ENCODE assay signal across 27 cellular contexts in the genomic region with DNA sequence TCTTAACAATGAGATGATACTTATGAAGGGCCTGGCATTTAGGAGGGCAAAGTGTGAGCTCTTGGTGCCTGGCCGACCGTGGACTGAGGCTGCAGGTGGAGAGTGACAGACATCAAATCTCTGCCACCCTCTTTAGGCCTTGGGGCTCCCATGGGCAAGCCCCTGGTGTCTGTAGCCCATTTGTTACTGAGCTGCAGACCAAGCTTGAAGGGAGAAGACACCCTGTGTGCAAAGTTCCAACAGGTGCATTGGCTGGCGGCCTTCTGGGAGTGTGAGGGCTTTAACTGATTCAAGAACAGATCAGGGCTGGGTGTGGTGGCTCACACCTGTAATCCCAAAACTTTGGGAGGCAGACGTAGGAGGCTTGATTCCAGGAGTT.
"Had no signal": no experiment of that assay in that cellular context is flagged by ENCODE, and none has a peak within 500 bp of the region (broad histone marks: within the 10 kb centered on the region; RNA-seq: fewer than 3 reads in every experiment).

No MANE protein-coding gene starts in this region.

- H3K4me3 Mint-ChIP-seq: activated CD4-positive, alpha-beta T cell treated with anti-CD3 and anti-CD28 coated beads, Interleukin-2, amount 10 ng/mL, durations not matched to agents 24 days and 14 days; activated naive CD4-positive, alpha-beta T cell treated with anti-CD3 and anti-CD28 coated beads, Interleukin-2, amount 10 ng/mL, durations not matched to agents 7 days and 5 days; activated T-helper 1 cell treated with anti-CD3 and anti-CD28 coated beads, Interleukin-12 subunit alpha, Interleukin-12 subunit beta, Interleukin-2, Interleukin-4 antibody, amounts not matched to agents 30 ng/mL and 10 ng/mL and 1 ng/mL, durations not matched to agents 14 hours and 24 hours and 36 hours; stimulated activated naive CD8-positive, alpha-beta T cell treated with anti-CD3 and anti-CD28 coated beads, Interleukin-15, amount 100 ng/mL, for 72 hours; T-helper 1 cell treated with Interleukin-12 subunit alpha and Interleukin-12 subunit beta and Interleukin-4 antibody, amounts not matched to agents 30 μg/mL and 1 μg/mL, for 36 hours; type B pancreatic cell had no signal

- DNase-seq: activated CD4-positive, alpha-beta T cell treated with anti-CD3 and anti-CD28 coated beads, Interleukin-2, amount 10 ng/mL, durations not matched to agents 24 days and 14 days; activated CD4-positive, CD25-positive, alpha-beta regulatory T cell treated with anti-CD3 and anti-CD28 coated beads, Interleukin-2, amount 50 U/mL, for 72 hours; activated effector memory CD4-positive, alpha-beta T cell treated with anti-CD3 and anti-CD28 coated beads, Interleukin-2, amount 50 U/mL, for 16 hours; activated naive CD4-positive, alpha-beta T cell treated with anti-CD3 and anti-CD28 coated beads, Interleukin-2, amount 10 ng/mL, durations not matched to agents 7 days and 5 days; activated T-cell treated with anti-CD3 and anti-CD28 coated beads for 4 hours; anterior cingulate cortex; cerebellar nuclear complex; dorsolateral prefrontal cortex; effector memory CD4-positive, alpha-beta T cell; gastrocnemius medialis; left ventricle myocardium superior; occipital lobe; stimulated activated CD4-positive, alpha-beta T cell treated with anti-CD3 and anti-CD28 coated beads, Interleukin-12 subunit alpha, Interleukin-12 subunit beta, amount 100 ng/mL, for 4 hours; stimulated activated CD4-positive, alpha-beta T cell treated with anti-CD3 and anti-CD28 coated beads, Interleukin-4, amount 100 ng/mL, for 1 hour; stimulated activated naive CD8-positive, alpha-beta T cell treated with anti-CD3 and anti-CD28 coated beads, Interleukin-15, amount 100 ng/mL, for 72 hours; substantia nigra; T1000; uterus; WERI-Rb-1 had no signal

- H3K4me2 ChIP-seq: hepatocyte had no signal

- H3K27ac ChIP-seq: cardiac muscle cell, coronary artery, gastrocnemius medialis, hepatocyte, SK-N-MC, uterus, WERI-Rb-1 had no signal

- H3K9me3 ChIP-seq: gastrocnemius medialis, uterus had no signal

- H3K27me3 Mint-ChIP-seq: activated CD4-positive, alpha-beta T cell treated with anti-CD3 and anti-CD28 coated beads, Interleukin-2, amount 10 ng/mL, durations not matched to agents 24 days and 14 days; activated naive CD4-positive, alpha-beta T cell treated with anti-CD3 and anti-CD28 coated beads, Interleukin-2, amount 10 ng/mL, durations not matched to agents 7 days and 5 days; stimulated activated naive CD8-positive, alpha-beta T cell treated with anti-CD3 and anti-CD28 coated beads, Interleukin-15, amount 100 ng/mL, for 72 hours had no signal

- H3K4me3 ChIP-seq: cardiac muscle cell, coronary artery, dorsolateral prefrontal cortex, gastrocnemius medialis, hepatocyte, SK-N-MC, uterus had no signal

- ATAC-seq: gastrocnemius medialis; left ventricle myocardium superior; right cardiac atrium; stimulated activated naive CD8-positive, alpha-beta T cell treated with anti-CD3 and anti-CD28 coated beads, Interleukin-15, amount 100 ng/mL, for 72 hours had no signal

- H3K27me3 ChIP-seq: cardiac muscle cell, dorsolateral prefrontal cortex, gastrocnemius medialis, hepatocyte, uterus had no signal

- H2AFZ ChIP-seq: hepatocyte had no signal

- H3K9me3 Mint-ChIP-seq: activated CD4-positive, alpha-beta T cell treated with anti-CD3 and anti-CD28 coated beads, Interleukin-2, amount 10 ng/mL, durations not matched to agents 24 days and 14 days; activated naive CD4-positive, alpha-beta T cell treated with anti-CD3 and anti-CD28 coated beads, Interleukin-2, amount 10 ng/mL, durations not matched to agents 7 days and 5 days; activated T-helper 1 cell treated with anti-CD3 and anti-CD28 coated beads, Interleukin-12 subunit alpha, Interleukin-12 subunit beta, Interleukin-2, Interleukin-4 antibody, amounts not matched to agents 30 ng/mL and 10 ng/mL and 1 ng/mL, durations not matched to agents 14 hours and 24 hours and 36 hours; stimulated activated naive CD8-positive, alpha-beta T cell treated with anti-CD3 and anti-CD28 coated beads, Interleukin-15, amount 100 ng/mL, for 72 hours; T-helper 1 cell treated with Interleukin-12 subunit alpha and Interleukin-12 subunit beta and Interleukin-4 antibody, amounts not matched to agents 30 μg/mL and 1 μg/mL, for 36 hours; type B pancreatic cell had no signal

- H3K36me3 ChIP-seq: uterus had no signal

- H3K27ac Mint-ChIP-seq: activated CD4-positive, alpha-beta T cell treated with anti-CD3 and anti-CD28 coated beads, Interleukin-2, amount 10 ng/mL, durations not matched to agents 24 days and 14 days; activated T-helper 1 cell treated with anti-CD3 and anti-CD28 coated beads, Interleukin-12 subunit alpha, Interleukin-12 subunit beta, Interleukin-2, Interleukin-4 antibody, amounts not matched to agents 30 ng/mL and 10 ng/mL and 1 ng/mL, durations not matched to agents 14 hours and 24 hours and 36 hours; T-helper 1 cell treated with Interleukin-12 subunit alpha and Interleukin-12 subunit beta and Interleukin-4 antibody, amounts not matched to agents 30 μg/mL and 1 μg/mL, for 36 hours; type B pancreatic cell had no signal
